Comparison of ENCODE assay signal across 1 cellular context in the genomic region with DNA sequence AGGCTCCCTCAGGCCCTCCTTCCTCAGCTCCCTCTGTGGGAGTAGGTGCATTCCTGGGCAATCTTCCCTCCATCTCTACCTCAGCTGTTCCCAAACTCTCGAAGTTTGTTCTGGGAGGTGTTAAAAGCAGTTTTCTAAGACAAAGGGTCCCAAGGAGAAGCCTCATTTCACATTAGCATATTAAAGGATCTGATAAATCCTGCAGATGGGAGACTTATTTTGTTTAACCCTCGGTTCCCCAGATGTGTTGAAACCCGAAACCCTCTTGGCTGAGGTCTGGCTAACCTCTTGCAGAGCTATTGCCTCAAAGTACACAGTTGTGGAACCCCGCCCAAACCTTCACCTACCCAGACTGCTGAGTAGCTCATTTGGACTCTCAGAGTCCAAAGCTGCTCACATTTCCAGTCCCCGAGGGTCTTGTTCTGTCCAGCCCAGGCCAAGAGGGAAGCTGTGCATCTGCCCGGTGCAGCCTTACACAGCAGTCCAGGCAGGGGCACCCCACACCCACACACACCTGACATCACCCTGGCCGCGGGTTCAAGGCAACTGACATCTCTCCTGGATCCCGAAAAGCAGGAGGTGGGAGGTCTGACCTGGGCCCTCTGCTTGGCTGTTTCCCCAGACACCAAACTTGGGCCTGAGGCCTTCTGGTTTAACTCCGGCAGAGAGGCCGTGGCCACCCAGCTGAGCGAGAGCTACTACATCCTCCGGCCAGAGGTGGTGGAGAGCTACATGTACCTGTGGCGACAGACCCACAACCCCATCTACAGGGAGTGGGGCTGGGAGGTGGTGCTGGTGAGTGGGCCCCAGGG.
TF ChIP-seq lines count a peak whose summit lies in the region.

No MANE protein-coding gene starts in this region.

TF ChIP-seq in K562, 482 proteins besides CTCF, POLR2A, EP300 and RAD21 (continued from another document):
- TF ChIP-seq AFF1 (IDR thresholded peaks at IDR 0.05; ENCODE audit: low read depth in 1 of 2, partially characterized antibody in 2 of 2) (peak in 1 of 2 experiments; percentile 27), NFE2 (IDR thresholded peaks at IDR 0.05; ENCODE audit: low read depth) (no peak), RB1 (IDR thresholded peaks at IDR 0.05; ENCODE audit: low read depth) (no peak), TSC22D4 (tag; IDR thresholded peaks at IDR 0.05) (no peak), ZNF408 (CRISPR knock-in tag; IDR thresholded peaks at IDR 0.05; ENCODE audit: low read depth) (no peak), POLR2H (tag; IDR thresholded peaks at IDR 0.05; ENCODE audit: low read depth) (no peak), SNAPC5 (CRISPR knock-in tag; IDR thresholded peaks at IDR 0.05) (no peak), HIVEP1 (CRISPR knock-in tag; IDR thresholded peaks at IDR 0.05) (no peak), MEF2A (IDR thresholded peaks at IDR 0.05; ENCODE audit: control insufficient read depth, low read depth, low read length) (no peak), ZNF239 (CRISPR knock-in tag; IDR thresholded peaks at IDR 0.05) (peak; percentile 98), CREB1 (IDR thresholded peaks at IDR 0.05) (no peak), CREB1 (CRISPR knock-in tag; IDR thresholded peaks at IDR 0.05) (no peak), MTF1 (CRISPR knock-in tag; IDR thresholded peaks at IDR 0.05; ENCODE audit: borderline replicate concordance) (no peak)
- TF ChIP-seq, protein P1, sequence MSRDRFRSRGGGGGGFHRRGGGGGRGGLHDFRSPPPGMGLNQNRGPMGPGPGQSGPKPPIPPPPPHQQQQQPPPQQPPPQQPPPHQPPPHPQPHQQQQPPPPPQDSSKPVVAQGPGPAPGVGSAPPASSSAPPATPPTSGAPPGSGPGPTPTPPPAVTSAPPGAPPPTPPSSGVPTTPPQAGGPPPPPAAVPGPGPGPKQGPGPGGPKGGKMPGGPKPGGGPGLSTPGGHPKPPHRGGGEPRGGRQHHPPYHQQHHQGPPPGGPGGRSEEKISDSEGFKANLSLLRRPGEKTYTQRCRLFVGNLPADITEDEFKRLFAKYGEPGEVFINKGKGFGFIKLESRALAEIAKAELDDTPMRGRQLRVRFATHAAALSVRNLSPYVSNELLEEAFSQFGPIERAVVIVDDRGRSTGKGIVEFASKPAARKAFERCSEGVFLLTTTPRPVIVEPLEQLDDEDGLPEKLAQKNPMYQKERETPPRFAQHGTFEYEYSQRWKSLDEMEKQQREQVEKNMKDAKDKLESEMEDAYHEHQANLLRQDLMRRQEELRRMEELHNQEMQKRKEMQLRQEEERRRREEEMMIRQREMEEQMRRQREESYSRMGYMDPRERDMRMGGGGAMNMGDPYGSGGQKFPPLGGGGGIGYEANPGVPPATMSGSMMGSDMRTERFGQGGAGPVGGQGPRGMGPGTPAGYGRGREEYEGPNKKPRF (IDR thresholded peaks at IDR 0.05; ENCODE audit: low read depth, low read length) = no peak
